7 cellular contexts compared by ENCODE assay signal in the genomic region with DNA sequence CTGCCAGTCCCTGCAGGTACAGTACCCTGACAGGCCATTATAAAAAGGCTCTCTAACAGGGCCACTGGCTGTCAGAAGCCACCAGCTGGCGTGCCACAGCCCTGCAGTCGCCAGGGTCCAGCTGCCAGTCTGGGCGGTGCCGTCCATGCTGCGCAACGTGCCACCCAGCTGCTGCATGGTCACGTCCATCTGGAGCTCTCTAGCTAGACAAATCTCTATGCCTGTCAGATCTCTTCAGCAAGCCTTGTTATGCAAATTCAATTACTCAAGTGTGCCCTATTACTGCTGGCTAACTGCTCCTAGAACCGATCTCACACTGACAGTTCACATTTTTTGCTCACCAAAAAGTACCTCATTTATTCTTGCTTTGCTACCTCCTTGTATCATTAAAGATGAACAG.
A peak's percentile ranks its signal among the peaks of the same experiment; 100 is the strongest.
DNase-seq lines count a peak whose midpoint lies in the region; ATAC-seq and TF ChIP-seq lines count a peak whose summit lies in the region.

No MANE protein-coding gene starts in this region.

- H3K4me3 Mint-ChIP-seq in activated T-helper 2 cell treated with anti-CD3 and anti-CD28 coated beads, Interferon-gamma antibody, Interleukin-2, Interleukin-4, amounts not matched to agents 10 μg/mL and 5 μg/mL and 100 μg/mL, durations not matched to agents 14 hours and 24 hours and 36 hours (ENCODE audit: low read depth) = no peak overlapping the region

- peak; percentile 53 for DNase-seq in NCI-H2196 (lab: John Stamatoyannopoulos, UW; ENCODE audit: unreplicated experiment)
- DNase-seq in mucosa of descending colon = peak; percentile 52 to 66 (median 64)
- DNase-seq in sciatic nerve (ENCODE audit: low spot score) = no peak
- DNase-seq in H4 (ENCODE audit: low spot score) = no peak
- no peak for DNase-seq in activated T-helper 2 cell treated with anti-CD3 and anti-CD28 coated beads, Interferon-gamma antibody, Interleukin-2, Interleukin-4, amounts not matched to agents 10 μg/mL and 5 μg/mL and 100 μg/mL, durations not matched to agents 14 hours and 24 hours and 36 hours (ENCODE audit: low spot score)

- no peak overlapping the region for H3K27ac Mint-ChIP-seq in activated T-helper 2 cell treated with anti-CD3 and anti-CD28 coated beads, Interferon-gamma antibody, Interleukin-2, Interleukin-4, amounts not matched to agents 10 μg/mL and 5 μg/mL and 100 μg/mL, durations not matched to agents 14 hours and 24 hours and 36 hours

- H3K4me3 ChIP-seq in mucosa of descending colon = no peak overlapping the region

- H3K36me3 Mint-ChIP-seq in activated T-helper 2 cell treated with anti-CD3 and anti-CD28 coated beads, Interferon-gamma antibody, Interleukin-2, Interleukin-4, amounts not matched to agents 10 μg/mL and 5 μg/mL and 100 μg/mL, durations not matched to agents 14 hours and 24 hours and 36 hours (ENCODE audit: low read depth) = no peaks in the 10 kb centered on the region

- peaks cover 2% of the 10 kb centered on the region for H3K4me1 Mint-ChIP-seq in activated T-helper 2 cell treated with anti-CD3 and anti-CD28 coated beads, Interferon-gamma antibody, Interleukin-2, Interleukin-4, amounts not matched to agents 10 μg/mL and 5 μg/mL and 100 μg/mL, durations not matched to agents 14 hours and 24 hours and 36 hours (ENCODE audit: low read depth)

- no peak for TF ChIP-seq CTCF in mucosa of descending colon (IDR thresholded peaks at IDR 0.05)

- H3K4me1 ChIP-seq in mucosa of descending colon (ENCODE audit: low read depth) = no peaks in the 10 kb centered on the region

- H3K9me3 Mint-ChIP-seq in activated T-helper 2 cell treated with anti-CD3 and anti-CD28 coated beads, Interferon-gamma antibody, Interleukin-2, Interleukin-4, amounts not matched to agents 10 μg/mL and 5 μg/mL and 100 μg/mL, durations not matched to agents 14 hours and 24 hours and 36 hours = no peaks in the 10 kb centered on the region

- ATAC-seq in GM19043 (IDR thresholded peaks at IDR 0.05; ENCODE audit: low read depth, unreplicated experiment) (peak; percentile 91), HG02981 (IDR thresholded peaks at IDR 0.05; ENCODE audit: unreplicated experiment) (peak; percentile 96), mucosa of descending colon (peak; percentile 91), sciatic nerve (no peak)

- H3K36me3 ChIP-seq in mucosa of descending colon (ENCODE audit: low read depth) = no peaks in the 10 kb centered on the region

- intact Hi-C loops in mucosa of descending colon (cut with DNase I, micrococcal nuclease) = no loop called here
- intact Hi-C loops in sciatic nerve (cut with DNase I) = no loop called here
- intact Hi-C loops in activated T-helper 2 cell treated with anti-CD3 and anti-CD28 coated beads, Interferon-gamma antibody, Interleukin-2, Interleukin-4, amounts not matched to agents 10 μg/mL and 5 μg/mL and 100 μg/mL, durations not matched to agents 14 hours and 24 hours and 36 hours (cut with micrococcal nuclease) = no loop called here

- H3K9me3 ChIP-seq in mucosa of descending colon = no peaks in the 10 kb centered on the region

- H3K27me3 Mint-ChIP-seq in activated T-helper 2 cell treated with anti-CD3 and anti-CD28 coated beads, Interferon-gamma antibody, Interleukin-2, Interleukin-4, amounts not matched to agents 10 μg/mL and 5 μg/mL and 100 μg/mL, durations not matched to agents 14 hours and 24 hours and 36 hours (ENCODE audit: low read depth) = no peaks in the 10 kb centered on the region

Comparison
In these comparisons a context has a peak if more than half of its experiments do, and no peak if none do; other contexts are left out.
1. DNase-seq: peak in NCI-H2196 (single experiment) and mucosa of descending colon (3 of 3); none in sciatic nerve (single experiment), H4 (single experiment) and activated T-helper 2 cell treated with anti-CD3 and anti-CD28 coated beads, Interferon-gamma antibody, Interleukin-2, Interleukin-4, amounts not matched to agents 10 μg/mL and 5 μg/mL and 100 μg/mL, durations not matched to agents 14 hours and 24 hours and 36 hours (single experiment).